In the genomic region with DNA sequence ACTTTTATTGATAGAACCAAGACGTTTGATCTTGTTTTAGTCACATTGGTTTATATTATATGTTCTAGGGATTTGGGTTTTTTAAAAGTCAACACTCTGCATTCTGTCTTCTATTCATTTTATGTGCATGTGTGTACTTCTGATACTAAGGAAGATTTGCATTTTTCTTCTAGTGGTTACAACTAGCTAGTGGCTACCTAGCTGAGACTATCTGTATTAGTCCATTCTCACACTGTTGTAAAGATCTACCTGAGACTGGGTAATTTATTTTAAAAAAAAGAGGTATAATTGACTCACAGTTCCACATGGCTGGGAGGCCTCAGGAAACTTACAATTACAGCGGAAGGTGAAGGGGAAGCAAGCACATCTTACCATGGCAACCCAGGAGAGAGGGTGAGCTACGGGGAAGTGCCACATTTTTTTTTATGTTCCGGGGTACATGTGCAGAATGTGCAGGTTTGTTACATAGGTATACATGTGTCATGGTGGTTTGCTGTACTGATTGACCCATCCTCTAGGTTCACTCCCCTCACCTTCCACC, we compare ENCODE assay signal across 1 cellular context.
TF ChIP-seq lines count a peak whose summit lies in the region.

No MANE protein-coding gene starts in this region.

TF ChIP-seq in GM12878, 131 proteins besides CTCF, POLR2A, EP300 and RAD21 (continued from another document):
- TF ChIP-seq, protein P1, sequence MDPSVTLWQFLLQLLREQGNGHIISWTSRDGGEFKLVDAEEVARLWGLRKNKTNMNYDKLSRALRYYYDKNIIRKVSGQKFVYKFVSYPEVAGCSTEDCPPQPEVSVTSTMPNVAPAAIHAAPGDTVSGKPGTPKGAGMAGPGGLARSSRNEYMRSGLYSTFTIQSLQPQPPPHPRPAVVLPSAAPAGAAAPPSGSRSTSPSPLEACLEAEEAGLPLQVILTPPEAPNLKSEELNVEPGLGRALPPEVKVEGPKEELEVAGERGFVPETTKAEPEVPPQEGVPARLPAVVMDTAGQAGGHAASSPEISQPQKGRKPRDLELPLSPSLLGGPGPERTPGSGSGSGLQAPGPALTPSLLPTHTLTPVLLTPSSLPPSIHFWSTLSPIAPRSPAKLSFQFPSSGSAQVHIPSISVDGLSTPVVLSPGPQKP (IDR thresholded peaks at IDR 0.05; ENCODE audit: low read depth, low read length), result no peak
- TF ChIP-seq TAF1 (IDR thresholded peaks at IDR 0.05; ENCODE audit: borderline replicate concordance, low read depth, low read length) (no peak), CHD4 (IDR thresholded peaks at IDR 0.05) (no peak), CHD1 (IDR thresholded peaks at IDR 0.05; ENCODE audit: low read depth, low read length) (no peak), ETV6 (conservative IDR thresholded peaks at IDR 0.05 in 1 of 2, IDR thresholded peaks at IDR 0.05 in 1 of 2; ENCODE audit: borderline replicate concordance in 1 of 2, low read depth in 1 of 2) (no peak), BACH1 (IDR thresholded peaks at IDR 0.05; ENCODE audit: borderline replicate concordance) (no peak), ZNF622 (IDR thresholded peaks at IDR 0.05) (no peak)
